In the genomic region with DNA sequence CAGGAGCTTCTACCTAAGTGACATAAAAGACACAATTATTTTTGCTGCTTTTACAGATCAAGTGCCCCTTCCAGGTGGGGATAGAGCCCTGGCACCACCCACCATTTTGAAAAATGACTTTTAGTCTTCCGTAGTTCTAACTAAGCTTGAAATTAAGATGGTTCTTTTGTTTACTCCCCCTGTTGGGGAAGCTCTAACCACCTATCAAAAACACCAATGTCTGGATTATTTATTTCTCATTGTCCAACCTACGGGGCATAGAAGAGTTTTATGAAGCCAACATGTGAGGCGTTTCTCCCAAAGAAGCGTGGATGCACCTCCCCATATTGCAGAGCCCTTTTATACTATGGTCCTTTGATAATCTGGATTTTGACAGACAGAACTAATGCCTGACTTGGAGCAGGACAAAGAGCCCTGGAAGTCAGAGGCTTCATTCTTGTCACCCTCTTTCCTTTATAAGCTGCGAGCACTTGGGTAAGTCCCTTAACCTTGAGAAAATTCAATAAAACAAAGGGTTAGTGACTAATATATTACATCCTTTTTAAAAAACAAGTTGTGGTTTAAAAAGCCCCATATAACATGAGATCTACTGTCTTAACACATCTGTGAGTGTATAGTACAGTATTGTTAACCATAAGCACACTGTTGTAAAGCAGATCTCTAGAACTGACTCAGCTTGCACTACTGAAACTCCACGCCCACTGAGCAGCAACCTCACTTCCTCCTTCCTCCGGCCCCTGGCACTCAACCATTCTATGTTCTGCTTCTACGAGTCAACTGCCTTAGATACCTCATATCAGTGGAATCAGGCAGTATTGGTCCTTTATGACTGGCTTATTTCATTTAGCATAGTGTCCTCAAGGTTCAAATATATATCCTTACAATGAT, we compare ENCODE assay signal across 8 cellular contexts.
DNase-seq lines count a peak whose midpoint lies in the region; ATAC-seq and TF ChIP-seq lines count a peak whose summit lies in the region.

No MANE protein-coding gene starts in this region.

- H3K4me2 ChIP-seq in PC-3 (ENCODE audit: low read length) (peak overlapping the region; percentile 51), mesendoderm (ENCODE audit: low read length) (no peak overlapping the region)

- H3K18ac ChIP-seq in mesendoderm (ENCODE audit: low read length) = no peak overlapping the region

- H2AK5ac ChIP-seq in mesendoderm (ENCODE audit: low read length) = no peak overlapping the region

- H3K4me1 ChIP-seq in PC-3 (ENCODE audit: insufficient read depth, low read length) (peaks cover 33% of the 10 kb centered on the region), endodermal cell (ENCODE audit: control insufficient read depth, insufficient read depth, low read length) (peaks cover 24% of the 10 kb centered on the region), mesendoderm (ENCODE audit: control insufficient read depth, low read depth, low read length) (peaks cover 21% of the 10 kb centered on the region)

- intact Hi-C loops in PC-3 (cut with micrococcal nuclease) = loop anchor here (1.0 to 2.0 kb wide), 3 partner anchors 18 to 67 kb away; a partner anchor contains a TSS

- H2BK15ac ChIP-seq in mesendoderm (replicated peaks; ENCODE audit: low read depth) = no peak overlapping the region

- peaks cover 2% of the 10 kb centered on the region for H3K36me3 Mint-ChIP-seq in endodermal cell (ENCODE audit: low read depth)

- no TSS peak for BruUV-seq in PC-3 (replicated peaks; lab: Mats Ljungman, UMichigan)

- no peaks in the 10 kb centered on the region for H3K27me3 Mint-ChIP-seq in endodermal cell (ENCODE audit: insufficient read depth)

- WGBS in endodermal cell (ENCODE audit: insufficient coverage in 1 of 2, insufficient read length in 1 of 2), 2 experiments = 94% methylated on average over 5 to 8 of the region's 8 CpGs
- WGBS in mesendoderm (ENCODE audit: extremely low coverage, insufficient coverage, low lambda C conversion rate) = no CpG with 5 or more reads among the region's 8 CpGs

- TF ChIP-seq CTCF in PC-3 (conservative IDR thresholded peaks at IDR 0.05; ENCODE audit: low read depth, low read length) (0 out of 2 replicates have a peak, but pooled peaks have one; percentile 10), endodermal cell (conservative IDR thresholded peaks at IDR 0.05) (no peak), omental fat pad (IDR thresholded peaks at IDR 0.05) (no peak)

- H4K8ac ChIP-seq in mesendoderm (ENCODE audit: low read depth, low read length) = no peak overlapping the region

- H3K79me1 ChIP-seq in mesendoderm (ENCODE audit: low read length) = peaks cover 11% of the 10 kb centered on the region

- H2BK5ac ChIP-seq in mesendoderm (ENCODE audit: low read length) = no peak overlapping the region

- H3K27me3 ChIP-seq in PC-3 (ENCODE audit: low read length) (no peaks in the 10 kb centered on the region), endodermal cell (ENCODE audit: control insufficient read depth, insufficient read depth, low read length, poor library complexity, severe bottlenecking) (no peaks in the 10 kb centered on the region), mesendoderm (ENCODE audit: insufficient read depth, low read length, poor library complexity) (no peaks in the 10 kb centered on the region)

- peaks cover 52% of the 10 kb centered on the region for H3K4me1 Mint-ChIP-seq in endodermal cell

- H3K9me3 ChIP-seq in PC-3 (ENCODE audit: low read length) = no peaks in the 10 kb centered on the region
- no peaks in the 10 kb centered on the region for H3K9me3 ChIP-seq in endodermal cell (ENCODE audit: control insufficient read depth, low read length)

- ATAC-seq in GM18520 (IDR thresholded peaks at IDR 0.05; ENCODE audit: unreplicated experiment) (peak; percentile 99), HG02852 (IDR thresholded peaks at IDR 0.05; ENCODE audit: unreplicated experiment) (peak; percentile 98), PC-3 (peak; percentile 89), omental fat pad (ENCODE audit: low FRiP score) (no peak)

- no peaks in the 10 kb centered on the region for H4K20me1 ChIP-seq in PC-3 (ENCODE audit: low read length)

- no peaks in the 10 kb centered on the region for H3K9me2 ChIP-seq in PC-3 (replicated peaks; ENCODE audit: low read length)

- no peak overlapping the region for H2BK120ac ChIP-seq in mesendoderm (ENCODE audit: low read depth, low read length)

- CTCF ChIA-PET in PC-3 (lab: Charles Lee) = interaction anchor here (0.6 kb wide), 2 partner anchors 22 to 69 kb away, joined by 3 to 4 read pairs; no protein-coding TSS in a partner anchor

- H3K9me3 Mint-ChIP-seq in endodermal cell = no peaks in the 10 kb centered on the region

- no peaks in the 10 kb centered on the region for H3F3A ChIP-seq in PC-3 (ENCODE audit: low read length, unreplicated experiment)

- no peak overlapping the region for H3K56ac ChIP-seq in mesendoderm (ENCODE audit: low read length)

- H3K79me2 ChIP-seq in PC-3 (ENCODE audit: low read length) = no peaks in the 10 kb centered on the region
- no peaks in the 10 kb centered on the region for H3K79me2 ChIP-seq in mesendoderm (ENCODE audit: control insufficient read depth, insufficient read depth, low read length)

- H4K5ac ChIP-seq in mesendoderm (ENCODE audit: low read length) = no peak overlapping the region

- DNase-seq in PC-3 (peak; percentile 85), activated T-helper 1 cell treated with Interleukin-2 at 50 U/mL for 16 hours (ENCODE audit: low read depth) (peak; percentile 56), medulla oblongata (ENCODE audit: extremely low spot score) (peak; percentile 23), endodermal cell (no peak), omental fat pad (ENCODE audit: low spot score) (no peak), mesendoderm (no peak)

- H3K4me3 Mint-ChIP-seq in endodermal cell = no peak overlapping the region

- H3K27ac Mint-ChIP-seq in endodermal cell = no peak overlapping the region

- no peak overlapping the region for H3K4ac ChIP-seq in mesendoderm (ENCODE audit: low read depth, low read length)

- H3K27ac ChIP-seq in PC-3 (ENCODE audit: low read length) (peak overlapping the region; percentile 83), endodermal cell (ENCODE audit: low read depth, low read length) (no peak overlapping the region), mesendoderm (ENCODE audit: low read depth, low read length) (no peak overlapping the region)

- H3K4me3 ChIP-seq in PC-3 (ENCODE audit: low read length) = no peak overlapping the region
- H3K4me3 ChIP-seq in endodermal cell (ENCODE audit: low read length) = no peak overlapping the region
- no peak overlapping the region for H3K4me3 ChIP-seq in mesendoderm (ENCODE audit: low read length)

- H2AFZ ChIP-seq in PC-3 (ENCODE audit: low read length) = peak overlapping the region; percentile 39; the same call in 1 of the 2 replicates

- POLR2A ChIA-PET in PC-3 (lab: Charles Lee; ENCODE audit: unreplicated experiment) = interaction anchor here (0.7 kb wide), 1 partner anchor 190 kb away, joined by 4 read pairs; no protein-coding TSS in a partner anchor

- H3K9ac ChIP-seq in PC-3 (ENCODE audit: low read length) (peak overlapping the region; percentile 45), endodermal cell (ENCODE audit: extremely low read depth, low read length, poor library complexity, severe bottlenecking) (no peak overlapping the region), mesendoderm (ENCODE audit: low read length) (no peak overlapping the region)

- no peaks in the 10 kb centered on the region for H3K36me3 ChIP-seq in PC-3 (ENCODE audit: low read depth, low read length)
- no peaks in the 10 kb centered on the region for H3K36me3 ChIP-seq in endodermal cell (ENCODE audit: control insufficient read depth, insufficient read depth, low read length)
- H3K36me3 ChIP-seq in mesendoderm (ENCODE audit: control insufficient read depth, insufficient read depth, low read length) = no peaks in the 10 kb centered on the region

- no peak overlapping the region for H3K23ac ChIP-seq in mesendoderm (ENCODE audit: low read length)

Comparison
In these comparisons a context has a peak if more than half of its experiments do, and no peak if none do; other contexts are left out.
1. DNase-seq: peak in PC-3 (single experiment), activated T-helper 1 cell treated with Interleukin-2 at 50 U/mL for 16 hours (single experiment) and medulla oblongata (single experiment); none in endodermal cell (single experiment), omental fat pad (single experiment) and mesendoderm (single experiment).